In the genomic region with DNA sequence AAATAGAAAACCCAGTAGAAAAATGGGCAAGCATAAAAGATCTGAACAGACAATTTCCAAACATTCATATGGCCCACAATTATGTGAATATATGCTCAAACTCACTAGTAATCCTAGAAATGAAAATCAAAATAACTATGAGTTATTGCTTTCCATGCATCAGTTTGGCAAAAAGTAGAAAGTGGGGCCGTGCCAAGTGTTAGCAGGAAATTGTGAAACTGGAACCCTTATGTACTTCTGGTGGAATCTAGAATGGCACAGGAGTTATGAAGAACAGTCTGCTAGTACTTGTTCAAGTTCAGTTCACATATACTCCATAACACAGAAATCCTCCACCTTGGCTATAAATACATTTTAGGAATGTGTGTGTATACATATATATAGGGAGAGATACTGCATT, we compare ENCODE assay signal across 15 cellular contexts.
DNase-seq lines count a peak whose midpoint lies in the region; ATAC-seq and TF ChIP-seq lines count a peak whose summit lies in the region.
"Had no signal": no experiment of that assay in that cellular context is flagged by ENCODE, and none has a peak within 500 bp of the region (broad histone marks: within the 10 kb centered on the region; RNA-seq: fewer than 3 reads in every experiment).

No MANE protein-coding gene starts in this region.

- intact Hi-C loops in MCF 10A (cut with micrococcal nuclease) (no loop called here), breast epithelium (cut with DNase I; ENCODE audit: low total_unique reads) (no loop called here), Calu3 (cut with micrococcal nuclease; ENCODE audit: unreplicated experiment) (no loop called here)

- H3K4me3 Mint-ChIP-seq in MCF 10A (ENCODE audit: unreplicated experiment) (no peak overlapping the region), Calu3 (ENCODE audit: low read depth, unreplicated experiment) (no peak overlapping the region)
- H3K4me3 Mint-ChIP-seq: CD14-positive monocyte had no signal

- H3K36me3 Mint-ChIP-seq in MCF 10A (ENCODE audit: insufficient read depth, unreplicated experiment) (peaks cover 5% of the 10 kb centered on the region), Calu3 (ENCODE audit: insufficient read depth, unreplicated experiment) (no peaks in the 10 kb centered on the region)
- H3K36me3 Mint-ChIP-seq: CD14-positive monocyte had no signal

- ATAC-seq in HG02678 (IDR thresholded peaks at IDR 0.05; ENCODE audit: unreplicated experiment) = no peak

- H3K4me1 Mint-ChIP-seq in MCF 10A (ENCODE audit: insufficient read depth, unreplicated experiment) = no peaks in the 10 kb centered on the region
- H3K4me1 Mint-ChIP-seq in Calu3 (ENCODE audit: low read depth, unreplicated experiment) = peaks cover 11% of the 10 kb centered on the region
- H3K4me1 Mint-ChIP-seq: CD14-positive monocyte had no signal

- H3K9me3 Mint-ChIP-seq in MCF 10A (ENCODE audit: unreplicated experiment) (peaks cover 16% of the 10 kb centered on the region), Calu3 (ENCODE audit: low read depth, unreplicated experiment) (peaks cover 5% of the 10 kb centered on the region)

- DNase-seq in MCF 10A (ENCODE audit: unreplicated experiment) (peak; percentile 76), breast epithelium (ENCODE audit: low spot score in 2 of 2) (no peak), epithelial cell of esophagus (ENCODE audit: low read depth) (peak; percentile 27), foreskin fibroblast (peak; percentile 13 to 49), DMS79 (lab: John Stamatoyannopoulos, UW) (no peak), Calu3 (no peak), DMS53 (lab: John Stamatoyannopoulos, UW) (no peak)
- DNase-seq: Caco-2, DND-41, NCI-H1417 treated with DMSO at 0.1 percent for 48 hours, NCI-H2029, NCI-H510A treated with DMSO at 0.1 percent for 48 hours, SIG-M5 had no signal

- H3K27me3 Mint-ChIP-seq in MCF 10A (ENCODE audit: insufficient read depth, unreplicated experiment) = no peaks in the 10 kb centered on the region
- H3K27me3 Mint-ChIP-seq in Calu3 (ENCODE audit: unreplicated experiment) = no peaks in the 10 kb centered on the region

- CTCF ChIA-PET in MCF 10A (lab: Yijun Ruan, JAX) (interaction anchor here (0.8 to 0.9 kb wide), 2 partner anchors 27 to 232 kb away, joined by 3 read pairs; no protein-coding TSS in a partner anchor), Calu3 (lab: Charles Lee) (no interaction called here)

- TF ChIP-seq POLR2A in breast epithelium (IDR thresholded peaks at IDR 0.05) = no peak

- H3K9me3 ChIP-seq in breast epithelium = peaks cover 0 to 4% of the 10 kb centered on the region in 2 donors
- H3K9me3 ChIP-seq: Caco-2 had no signal

- BruUV-seq in MCF 10A (replicated peaks; lab: Mats Ljungman, UMichigan) (no TSS peak), Calu3 (replicated peaks; lab: Mats Ljungman, UMichigan) (no TSS peak)

- H3K4me3 ChIP-seq in breast epithelium (no peak overlapping the region), epithelial cell of esophagus (ENCODE audit: low read length) (no peak overlapping the region), foreskin fibroblast (ENCODE audit: low read depth in 1 of 2, low read length in 2 of 2) (no peak overlapping the region)

- H3K4me1 ChIP-seq in breast epithelium = peaks cover 4 to 19% of the 10 kb centered on the region in 2 donors

- TF ChIP-seq CTCF in MCF 10A (IDR thresholded peaks at IDR 0.05; ENCODE audit: unreplicated experiment) = no peak
- no peak for TF ChIP-seq CTCF in breast epithelium (IDR thresholded peaks at IDR 0.05)
- no peak for TF ChIP-seq CTCF in epithelial cell of esophagus (IDR thresholded peaks at IDR 0.05; ENCODE audit: insufficient read depth, low read depth, low read length, missing control alignments)
- no peak for TF ChIP-seq CTCF in foreskin fibroblast (IDR thresholded peaks at IDR 0.05; ENCODE audit: low read depth, low read length)
- no peak for TF ChIP-seq CTCF in Calu3 (IDR thresholded peaks at IDR 0.05; ENCODE audit: unreplicated experiment)

- H3K36me3 ChIP-seq in breast epithelium = no peaks in the 10 kb centered on the region

- no peak overlapping the region for H3K27ac Mint-ChIP-seq in MCF 10A (ENCODE audit: low read depth, unreplicated experiment)
- H3K27ac Mint-ChIP-seq in Calu3 (ENCODE audit: unreplicated experiment) = no peak overlapping the region
- H3K27ac Mint-ChIP-seq: CD14-positive monocyte had no signal

- no peaks in the 10 kb centered on the region for H3K27me3 ChIP-seq in breast epithelium

- H3K27ac ChIP-seq in breast epithelium = peak overlapping the region in 1 of 2 donors; percentile 49

- POLR2A ChIA-PET in MCF 10A (lab: Yijun Ruan, JAX) = interaction anchor here (0.8 kb wide), 1 partner anchor 30 kb away, joined by 4 read pairs; no protein-coding TSS in a partner anchor

Comparison
In these comparisons a context has a peak if more than half of its experiments do, and no peak if none do; other contexts are left out.
1. DNase-seq: peak in MCF 10A (single experiment), epithelial cell of esophagus (single experiment) and foreskin fibroblast (2 of 2); none in breast epithelium (0 of 2), DMS79 (single experiment), Calu3 (single experiment) and DMS53 (single experiment).